In the genomic region with DNA sequence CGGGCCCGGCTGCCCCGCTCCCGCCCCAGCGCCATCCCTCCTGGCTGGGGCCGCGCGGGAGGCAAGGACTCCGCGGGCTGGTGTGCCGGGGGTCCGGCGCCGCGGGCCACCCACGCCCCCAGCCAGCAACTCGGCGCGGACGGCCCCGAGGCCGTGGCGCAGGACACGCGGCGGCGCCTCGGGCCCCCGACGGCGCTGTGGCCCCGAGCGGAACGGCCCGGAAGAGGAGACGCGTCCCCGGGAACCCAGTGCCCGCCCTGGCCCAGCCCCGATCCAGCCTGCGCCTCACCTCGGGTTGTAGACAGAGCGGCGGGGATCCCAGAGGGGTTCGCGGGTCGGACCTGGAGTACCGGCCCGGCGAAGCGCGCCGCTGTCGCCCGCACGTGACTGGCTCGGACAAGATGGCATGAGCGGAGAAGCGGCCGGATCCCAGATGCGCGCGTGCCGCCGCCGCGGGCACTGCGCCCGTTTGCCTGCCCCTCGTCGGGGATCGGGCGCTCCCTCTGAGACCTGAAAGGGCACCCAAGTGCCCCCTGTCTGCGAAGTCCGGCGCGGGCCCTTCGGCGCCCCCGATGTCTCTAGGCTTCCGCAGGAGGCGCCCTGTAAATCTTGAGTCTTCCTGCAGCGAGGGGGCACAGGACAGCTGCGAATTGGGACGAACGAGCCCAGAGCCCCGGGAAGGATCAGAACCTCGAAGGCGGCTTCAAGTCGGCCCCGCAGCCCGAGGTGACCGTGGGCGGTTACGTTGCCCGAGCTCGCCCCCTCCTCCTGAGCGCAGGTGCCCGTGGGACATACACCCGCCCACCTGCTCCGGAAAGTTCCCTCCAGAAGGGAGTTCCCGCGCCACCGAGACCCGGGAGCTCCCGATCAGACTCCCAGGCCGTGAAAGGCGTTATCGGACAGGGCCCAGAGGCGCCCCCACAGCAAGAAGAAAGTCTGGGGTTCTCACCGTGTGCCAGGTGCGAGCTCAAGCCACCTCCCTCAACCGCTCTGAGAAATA, we compare ENCODE assay signal across 8 cellular contexts. TPM values are rescaled to one million over a fixed set of nuclear protein-coding genes. Genes with fewer than 3 reads are reported as not detected.
A peak's percentile ranks its signal among the peaks of the same experiment; 100 is the strongest.
DNase-seq lines count a peak whose midpoint lies in the region; ATAC-seq, FAIRE-seq and TF ChIP-seq lines count a peak whose summit lies in the region.

No MANE protein-coding gene starts in this region.

- H3K27me3 ChIP-seq in SJSA1 (replicated peaks) (peaks cover 9% of the 10 kb centered on the region), heart right ventricle (peaks cover 0 to 12% (median 0%) of the 10 kb centered on the region in 7 donors)

- no peak for TF ChIP-seq POLR2A in A549 (IDR thresholded peaks at IDR 0.05; ENCODE audit: low read length)

- peaks cover 16% of the 10 kb centered on the region for H3K4me1 Mint-ChIP-seq in progenitor cell of endocrine pancreas (ENCODE audit: low read depth)

- peak overlapping the region; percentile 67 for H3K4me3 Mint-ChIP-seq in progenitor cell of endocrine pancreas (ENCODE audit: low read depth)

- no peaks in the 10 kb centered on the region for H3K9me3 Mint-ChIP-seq in progenitor cell of endocrine pancreas (ENCODE audit: low read depth)

- TF ChIP-seq CTCF in A549 (IDR thresholded peaks at IDR 0.05): peak; percentile 52
- peak in 8 of 9 donors; percentile 14 to 59 (median 46) for TF ChIP-seq CTCF in heart right ventricle (IDR thresholded peaks at IDR 0.05)
- TF ChIP-seq CTCF in progenitor cell of endocrine pancreas (IDR thresholded peaks at IDR 0.05; ENCODE audit: unreplicated experiment): peak; percentile 61

- ATAC-seq in A549 (peak; percentile 86 to 92), GM18861 (IDR thresholded peaks at IDR 0.05; ENCODE audit: unreplicated experiment) (peak; percentile 29), HG03159 (IDR thresholded peaks at IDR 0.05; ENCODE audit: unreplicated experiment) (peak; percentile 31), heart right ventricle (peak; percentile 8 to 70 (median 34))

- H3K9me3 ChIP-seq in A549 (no peaks in the 10 kb centered on the region), SJSA1 (replicated peaks) (peaks cover 5% of the 10 kb centered on the region; the same call in 1 of the 2 replicates), heart right ventricle (no peaks in the 10 kb centered on the region)

- peak overlapping the region; percentile 81 for H3K4me2 ChIP-seq in A549

- DNase-seq in A549 (ENCODE audit: low read depth in 1 of 2, low spot score in 1 of 2) (peak; percentile 61 to 82), SJSA1 (ENCODE audit: low read depth in 1 of 2, low spot score in 2 of 2) (peak; percentile 42 to 49), heart right ventricle (peak; percentile 32 to 47), progenitor cell of endocrine pancreas (ENCODE audit: low spot score, unreplicated experiment) (peak; percentile 41), urothelium cell line (ENCODE audit: low spot score) (peak; percentile 71)
- peak; percentile 51 for DNase-seq in activated naive CD4-positive, alpha-beta T cell treated with anti-CD3 and anti-CD28 coated beads, Interleukin-2, amount 50 U/mL, for 16 hours

- no peak for FAIRE-seq in A549 (lab: Jason Lieb, UNC)
- FAIRE-seq in urothelium cell line (lab: Jason Lieb, UNC): no peak

- no peaks in the 10 kb centered on the region for H3K36me3 Mint-ChIP-seq in progenitor cell of endocrine pancreas (ENCODE audit: insufficient read depth)

- CTCF ChIA-PET in A549 (lab: Yijun Ruan, JAX): interaction anchor here (0.7 to 1.9 kb wide), 16 partner anchors 10 to 196 kb away, joined by 3 to 10 read pairs (median 4); no protein-coding TSS in a partner anchor

- 5% methylated on average over 27 of the region's 113 CpGs for WGBS in A549 (ENCODE audit: missing lambda C conversion rate)
- WGBS in heart right ventricle, 2 donors: 3 to 4% methylated on average over 98 to 113 of the region's 113 CpGs

- peak overlapping the region; percentile 41 for H3K27ac Mint-ChIP-seq in progenitor cell of endocrine pancreas

- no peak for TF ChIP-seq EP300 in A549 (IDR thresholded peaks at IDR 0.05)

- intact Hi-C loops in heart right ventricle (cut with DNase I): loop anchor here in 2 of 10 donors (10.0 kb wide), 1 partner anchor 112 kb away; no protein-coding TSS in a partner anchor

- H3K4me3 ChIP-seq in A549 (peak overlapping the region; percentile 99), SJSA1 (peak overlapping the region; percentile 94), heart right ventricle (peak overlapping the region; percentile 54 to 98 (median 90))

- POLR2A ChIA-PET in A549 (lab: Yijun Ruan, JAX): interaction anchor here (0.6 to 1.8 kb wide), 4 partner anchors 11 to 274 kb away, joined by 3 to 6 read pairs (median 4); no protein-coding TSS in a partner anchor

- peaks cover 35% of the 10 kb centered on the region for H3K27me3 Mint-ChIP-seq in progenitor cell of endocrine pancreas

- peak; percentile 12 to 45; a peak in 3 of 5 replicates for TF ChIP-seq RAD21 in A549 (conservative IDR thresholded peaks at IDR 0.05 in 1 of 2, IDR thresholded peaks at IDR 0.05 in 1 of 2)

- H3K27ac ChIP-seq in A549 (peak overlapping the region; percentile 99 to 100), SJSA1 (no peak overlapping the region), heart right ventricle (peak overlapping the region in 8 of 10 donors; percentile 31 to 91 (median 89))

- peaks cover 28% of the 10 kb centered on the region for H3K4me1 ChIP-seq in A549
- H3K4me1 ChIP-seq in SJSA1 (replicated peaks): peaks cover 20% of the 10 kb centered on the region
- peaks cover 8 to 31% (median 22%) of the 10 kb centered on the region in 9 donors for H3K4me1 ChIP-seq in heart right ventricle

- H3K36me3 ChIP-seq in SJSA1 (peaks cover 3% of the 10 kb centered on the region; the same call in 1 of the 2 replicates), heart right ventricle (no peaks in the 10 kb centered on the region)

TF ChIP-seq in A549, 52 proteins besides CTCF, POLR2A, EP300 and RAD21 (continues in another document):
- TF ChIP-seq SMC3 (IDR thresholded peaks at IDR 0.05): peak; percentile 29; the same call in 2 of the 3 replicates
- TF ChIP-seq CBX8 (IDR thresholded peaks at IDR 0.05): no peak
- no peak for TF ChIP-seq ZFP36 (IDR thresholded peaks at IDR 0.05; ENCODE audit: borderline replicate concordance, partially characterized antibody)
- no peak for TF ChIP-seq HOXB13 (CRISPR knock-in tag; IDR thresholded peaks at IDR 0.05; ENCODE audit: low read depth)
- TF ChIP-seq RFX5 (IDR thresholded peaks at IDR 0.05): no peak
- no peak for TF ChIP-seq EHF (CRISPR knock-in tag; IDR thresholded peaks at IDR 0.05)
- TF ChIP-seq CBX2 (IDR thresholded peaks at IDR 0.05; ENCODE audit: borderline replicate concordance, low read depth): no peak
- TF ChIP-seq, protein P1, sequence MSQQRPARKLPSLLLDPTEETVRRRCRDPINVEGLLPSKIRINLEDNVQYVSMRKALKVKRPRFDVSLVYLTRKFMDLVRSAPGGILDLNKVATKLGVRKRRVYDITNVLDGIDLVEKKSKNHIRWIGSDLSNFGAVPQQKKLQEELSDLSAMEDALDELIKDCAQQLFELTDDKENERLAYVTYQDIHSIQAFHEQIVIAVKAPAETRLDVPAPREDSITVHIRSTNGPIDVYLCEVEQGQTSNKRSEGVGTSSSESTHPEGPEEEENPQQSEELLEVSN (IDR thresholded peaks at IDR 0.05; ENCODE audit: borderline replicate concordance, low read depth): peak; percentile 83
- TF ChIP-seq, protein P2, sequence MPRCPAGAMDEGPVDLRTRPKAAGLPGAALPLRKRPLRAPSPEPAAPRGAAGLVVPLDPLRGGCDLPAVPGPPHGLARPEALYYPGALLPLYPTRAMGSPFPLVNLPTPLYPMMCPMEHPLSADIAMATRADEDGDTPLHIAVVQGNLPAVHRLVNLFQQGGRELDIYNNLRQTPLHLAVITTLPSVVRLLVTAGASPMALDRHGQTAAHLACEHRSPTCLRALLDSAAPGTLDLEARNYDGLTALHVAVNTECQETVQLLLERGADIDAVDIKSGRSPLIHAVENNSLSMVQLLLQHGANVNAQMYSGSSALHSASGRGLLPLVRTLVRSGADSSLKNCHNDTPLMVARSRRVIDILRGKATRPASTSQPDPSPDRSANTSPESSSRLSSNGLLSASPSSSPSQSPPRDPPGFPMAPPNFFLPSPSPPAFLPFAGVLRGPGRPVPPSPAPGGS (IDR thresholded peaks at IDR 0.05): no peak
- TF ChIP-seq, protein P3, sequence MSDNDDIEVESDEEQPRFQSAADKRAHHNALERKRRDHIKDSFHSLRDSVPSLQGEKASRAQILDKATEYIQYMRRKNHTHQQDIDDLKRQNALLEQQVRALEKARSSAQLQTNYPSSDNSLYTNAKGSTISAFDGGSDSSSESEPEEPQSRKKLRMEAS (IDR thresholded peaks at IDR 0.05): peak; percentile 82
- peak in 1 of 2 experiments; percentile 72; a peak in 2 of 5 replicates for TF ChIP-seq JUN (IDR thresholded peaks at IDR 0.05)
- TF ChIP-seq, protein P4, sequence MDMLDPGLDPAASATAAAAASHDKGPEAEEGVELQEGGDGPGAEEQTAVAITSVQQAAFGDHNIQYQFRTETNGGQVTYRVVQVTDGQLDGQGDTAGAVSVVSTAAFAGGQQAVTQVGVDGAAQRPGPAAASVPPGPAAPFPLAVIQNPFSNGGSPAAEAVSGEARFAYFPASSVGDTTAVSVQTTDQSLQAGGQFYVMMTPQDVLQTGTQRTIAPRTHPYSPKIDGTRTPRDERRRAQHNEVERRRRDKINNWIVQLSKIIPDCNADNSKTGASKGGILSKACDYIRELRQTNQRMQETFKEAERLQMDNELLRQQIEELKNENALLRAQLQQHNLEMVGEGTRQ (IDR thresholded peaks at IDR 0.05): peak; percentile 71
- TF ChIP-seq TFCP2L1 (CRISPR knock-in tag; IDR thresholded peaks at IDR 0.05): no peak

RNA-seq across cellular contexts. Expression of a gene that starts 0.6 kb away (rescaled TPM):
- 9.6 and 9.9 TPM in 2 replicates for polyA plus RNA-seq in A549 (2011; rRNA removed)
- polyA plus RNA-seq in A549 (2012; cell fraction: cytosol; rRNA removed): 2.9 and 3.7 TPM in 2 replicates
- 3.2 and 4.2 TPM in 2 replicates for polyA plus RNA-seq in A549 (2012; cell fraction: nucleus; rRNA removed)
- 7.0 to 7.2 TPM (median 7.1 TPM) in 3 replicates for polyA plus RNA-seq in A549 (2017; fragmentation: RNase III; extraction: RNeasy Plus Mini Kit Qiagen cat#74134 plus additional on column Dnase treatment)
- polyA minus RNA-seq in A549 (2011; rRNA and poly(A)+ RNA removed): 21.4 TPM in 2 replicates
- total RNA-seq in SJSA1 (2014; rRNA removed; shearing (Covaris generic)): 1.9 and 15.1 TPM in 2 replicates
- total RNA-seq in heart right ventricle: 10 to 100 TPM; 14.5 to 19.1 (median 17.1) TPM
- 1 to 10 TPM; 3.1 to 4.1 TPM for polyA plus RNA-seq in heart right ventricle
- total RNA-seq in progenitor cell of endocrine pancreas: 19.7 and 20.5 TPM in 2 replicates

Comparison
In these comparisons a context has a peak if more than half of its experiments do, and no peak if none do; other contexts are left out.
1. ATAC-seq: peak in every context shown above with its lines; median percentile 89 in A549; 34 in heart right ventricle; 31 in HG03159; 29 in GM18861.